In genomic region chr10:69348824-69349541, GRCh38 we compare ENCODE assay signal across 8 cellular contexts.
DNase-seq lines count a peak whose midpoint lies in the region; ATAC-seq and TF ChIP-seq lines count a peak whose summit lies in the region.

No MANE protein-coding gene starts in this region.

- H3K36me3 ChIP-seq in OCI-LY7 (ENCODE audit: insufficient read depth, low read length): no peaks in the 10 kb centered on the region

- no peak overlapping the region for H3K4me3 ChIP-seq in OCI-LY7 (ENCODE audit: low read depth, low read length, poor library complexity, severe bottlenecking)
- no peak overlapping the region for H3K4me3 ChIP-seq in coronary artery

- peak overlapping the region; percentile 76 to 96 (median 95) for H3K27ac Mint-ChIP-seq in naive thymus-derived CD8-positive, alpha-beta T cell

- no peaks in the 10 kb centered on the region for H3K9me2 ChIP-seq in OCI-LY7 (ENCODE audit: insufficient read depth, low read length)

- peak; percentile 99 for DNase-seq in A172 (ENCODE audit: low spot score)
- DNase-seq in HCEC 1CT: peak; percentile 98
- peak; percentile 61 for DNase-seq in OCI-LY7 (ENCODE audit: low spot score)
- DNase-seq in coronary artery (ENCODE audit: low spot score): no peak
- DNase-seq in naive thymus-derived CD8-positive, alpha-beta T cell: peak in 1 of 10 donors; percentile 28

- H3K9me3 ChIP-seq in OCI-LY7 (ENCODE audit: low read length): no peaks in the 10 kb centered on the region

- peak overlapping the region; percentile 58 to 83 (median 79) for H3K4me3 Mint-ChIP-seq in naive thymus-derived CD8-positive, alpha-beta T cell

- no peaks in the 10 kb centered on the region for H3K9me3 Mint-ChIP-seq in naive thymus-derived CD8-positive, alpha-beta T cell

- peak overlapping the region; percentile 67 for H3K4me2 ChIP-seq in OCI-LY7 (ENCODE audit: low read length)

- no peaks in the 10 kb centered on the region for H4K20me1 ChIP-seq in OCI-LY7 (ENCODE audit: insufficient read depth, low read length)

- peaks cover 0 to 23% (median 6%) of the 10 kb centered on the region in 3 donors for H3K36me3 Mint-ChIP-seq in naive thymus-derived CD8-positive, alpha-beta T cell

- no peaks in the 10 kb centered on the region for H3K79me2 ChIP-seq in OCI-LY7 (ENCODE audit: insufficient read depth, low read depth, low read length)

- peak overlapping the region; percentile 76 for H2AFZ ChIP-seq in OCI-LY7 (ENCODE audit: low read length)

- H3K4me1 ChIP-seq in OCI-LY7 (ENCODE audit: insufficient read depth, low read length, poor library complexity, severe bottlenecking): peaks cover 49% of the 10 kb centered on the region

- intact Hi-C loops in OCI-LY7 (cut with micrococcal nuclease; ENCODE audit: unreplicated experiment): no loop called here

- CTCF ChIA-PET in OCI-LY7 (lab: Charles Lee; ENCODE audit: unreplicated experiment): interaction anchor here (0.9 kb wide), 1 partner anchor 10 kb away, joined by 3 read pairs; no protein-coding TSS in a partner anchor

- peaks cover 36 to 87% (median 80%) of the 10 kb centered on the region in 4 donors for H3K4me1 Mint-ChIP-seq in naive thymus-derived CD8-positive, alpha-beta T cell

- ATAC-seq in naive thymus-derived CD8-positive, alpha-beta T cell: no peak
- ATAC-seq in HG02642 (IDR thresholded peaks at IDR 0.05; ENCODE audit: poor library complexity, unreplicated experiment): no peak
- ATAC-seq in GM21447 (IDR thresholded peaks at IDR 0.05; ENCODE audit: unreplicated experiment): no peak
- ATAC-seq in GM19463 (IDR thresholded peaks at IDR 0.05; ENCODE audit: unreplicated experiment): no peak

- H3K27ac ChIP-seq in OCI-LY7 (ENCODE audit: low read depth, low read length, poor library complexity, severe bottlenecking): peak overlapping the region; percentile 55
- peak overlapping the region; percentile 67 to 83 for H3K27ac ChIP-seq in coronary artery

- POLR2A ChIA-PET in OCI-LY7 (lab: Charles Lee): interaction anchor here (0.6 to 1.2 kb wide), 6 partner anchors 26 to 155 kb away, joined by 3 to 4 read pairs (median 4); no protein-coding TSS in a partner anchor
- POLR2A ChIA-PET in naive thymus-derived CD8-positive, alpha-beta T cell (lab: Charles Lee): interaction anchor here (1.2 to 3.4 kb wide), 5 partner anchors 12 to 31 kb away, joined by 3 to 23 read pairs (median 6); no protein-coding TSS in a partner anchor

- no TSS peak for BruUV-seq in OCI-LY7 (replicated peaks; lab: Mats Ljungman, UMichigan)

- TF ChIP-seq CTCF in OCI-LY7 (conservative IDR thresholded peaks at IDR 0.05; ENCODE audit: low read length) (no peak), coronary artery (IDR thresholded peaks at IDR 0.05) (no peak)

- no peaks in the 10 kb centered on the region for H3K27me3 Mint-ChIP-seq in naive thymus-derived CD8-positive, alpha-beta T cell
